In the genomic region with DNA sequence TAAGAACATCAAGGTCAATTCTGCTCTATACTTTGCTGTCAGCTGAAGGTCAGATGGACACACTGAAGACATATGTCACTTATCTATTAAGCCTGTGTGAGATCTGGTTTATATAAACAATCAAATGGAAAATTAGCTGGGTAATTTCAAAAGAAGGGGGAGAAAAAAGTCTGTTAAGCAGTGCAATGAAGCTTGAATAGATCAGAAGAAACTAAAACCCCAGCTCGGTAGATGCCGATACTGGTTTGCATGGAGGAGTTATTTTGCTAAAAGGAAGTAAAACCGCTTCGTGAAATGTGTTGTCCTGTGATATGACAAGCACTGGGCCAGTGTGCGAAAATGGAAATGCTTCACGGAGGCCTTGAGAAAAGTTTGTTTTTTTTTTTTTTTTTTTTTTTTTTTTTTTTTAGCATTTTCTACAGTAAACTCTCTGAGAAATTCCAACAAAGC, we compare ENCODE assay signal across 10 cellular contexts.
DNase-seq lines count a peak whose midpoint lies in the region; ATAC-seq and TF ChIP-seq lines count a peak whose summit lies in the region.
"Had no signal": no experiment of that assay in that cellular context is flagged by ENCODE, and none has a peak within 500 bp of the region (broad histone marks: within the 10 kb centered on the region; RNA-seq: fewer than 3 reads in every experiment).

No MANE protein-coding gene starts in this region.

- H3K4me3 ChIP-seq in brain microvascular endothelial cell (ENCODE audit: low read depth, low read length) (no peak overlapping the region), skeletal muscle tissue (ENCODE audit: low read length in 3 of 3) (peak overlapping the region in 1 of 3 donors; percentile 10), Caco-2 (ENCODE audit: low read depth, low read length) (no peak overlapping the region)
- H3K4me3 ChIP-seq: A549 had no signal

- H3K4me1 ChIP-seq in skeletal muscle tissue (ENCODE audit: control insufficient read depth in 3 of 3, insufficient read depth in 3 of 3, low read length in 3 of 3) (peaks cover 9 to 33% (median 33%) of the 10 kb centered on the region in 3 donors), Caco-2 (no peaks in the 10 kb centered on the region)
- H3K4me1 ChIP-seq: A549 had no signal

- H3K27ac ChIP-seq in brain microvascular endothelial cell (peak overlapping the region; percentile 39), skeletal muscle tissue (ENCODE audit: low read depth, low read length) (peak overlapping the region; percentile 41)
- H3K27ac ChIP-seq: A549 had no signal

- peak; percentile 7 for DNase-seq in activated naive CD4-positive, alpha-beta T cell treated with anti-CD3 and anti-CD28 coated beads for 36 hours
- DNase-seq in activated naive CD4-positive, alpha-beta T cell treated with Interleukin-2 at 50 U/mL for 16 hours: no peak
- DNase-seq in brain microvascular endothelial cell (no peak), DMS 273 (lab: John Stamatoyannopoulos, UW; ENCODE audit: unreplicated experiment) (no peak), Caco-2 (no peak)
- no peak for DNase-seq in T-helper 2 cell treated with Interferon-gamma antibody and Interleukin-4, amounts not matched to agents 5 μg/mL and 100 μg/mL, for 36 hours (ENCODE audit: low spot score)

- in situ Hi-C loops in brain microvascular endothelial cell (cut with HindIII; ENCODE audit: low pct_ligation_motif_present, low sequenced_read_pairs): no loop called here

- H3K9me3 Mint-ChIP-seq in activated naive CD4-positive, alpha-beta T cell treated with anti-CD3 and anti-CD28 coated beads for 36 hours: no peaks in the 10 kb centered on the region
- H3K9me3 Mint-ChIP-seq in Caco-2 (ENCODE audit: unreplicated experiment): no peaks in the 10 kb centered on the region
- H3K9me3 Mint-ChIP-seq in T-helper 2 cell treated with Interferon-gamma antibody and Interleukin-4, amounts not matched to agents 5 μg/mL and 100 μg/mL, for 36 hours: no peaks in the 10 kb centered on the region
- H3K9me3 Mint-ChIP-seq: T-cell had no signal

- no TSS peak for BruUV-seq in Caco-2 (replicated peaks; lab: Mats Ljungman, UMichigan)

- POLR2A ChIA-PET in Caco-2 (lab: Charles Lee): no interaction called here

- H3K27me3 Mint-ChIP-seq in activated naive CD4-positive, alpha-beta T cell treated with anti-CD3 and anti-CD28 coated beads for 36 hours (ENCODE audit: low read depth): peaks cover 10% of the 10 kb centered on the region
- no peaks in the 10 kb centered on the region for H3K27me3 Mint-ChIP-seq in Caco-2 (ENCODE audit: insufficient read depth, unreplicated experiment)
- peaks cover 16% of the 10 kb centered on the region for H3K27me3 Mint-ChIP-seq in T-helper 2 cell treated with Interferon-gamma antibody and Interleukin-4, amounts not matched to agents 5 μg/mL and 100 μg/mL, for 36 hours (ENCODE audit: low read depth)

- CTCF ChIA-PET in activated naive CD4-positive, alpha-beta T cell treated with anti-CD3 and anti-CD28 coated beads for 36 hours (lab: Charles Lee): interaction anchor here (0.7 kb wide), 1 partner anchor 351 kb away, joined by 3 read pairs; no protein-coding TSS in a partner anchor
- CTCF ChIA-PET in Caco-2 (lab: Charles Lee): no interaction called here

- H3K9me3 ChIP-seq in skeletal muscle tissue (ENCODE audit: control insufficient read depth in 3 of 3, low read length in 3 of 3): no peaks in the 10 kb centered on the region
- H3K9me3 ChIP-seq in Caco-2: no peaks in the 10 kb centered on the region
- H3K9me3 ChIP-seq: A549 had no signal

- peak; percentile 56 for ATAC-seq in HG03442 (IDR thresholded peaks at IDR 0.05; ENCODE audit: unreplicated experiment)
- ATAC-seq: A549 had no signal

- peaks cover 4% of the 10 kb centered on the region for H3K4me1 Mint-ChIP-seq in activated naive CD4-positive, alpha-beta T cell treated with anti-CD3 and anti-CD28 coated beads for 36 hours (ENCODE audit: low read depth)
- H3K4me1 Mint-ChIP-seq in Caco-2 (ENCODE audit: low read depth, unreplicated experiment): no peaks in the 10 kb centered on the region
- H3K4me1 Mint-ChIP-seq in T-helper 2 cell treated with Interferon-gamma antibody and Interleukin-4, amounts not matched to agents 5 μg/mL and 100 μg/mL, for 36 hours (ENCODE audit: low read depth): no peaks in the 10 kb centered on the region

- H3K36me3 ChIP-seq in brain microvascular endothelial cell (replicated peaks) (no peaks in the 10 kb centered on the region), skeletal muscle tissue (ENCODE audit: control insufficient read depth in 3 of 3, insufficient read depth in 3 of 3, low read length in 3 of 3) (peaks cover 6 to 17% (median 14%) of the 10 kb centered on the region in 3 donors), Caco-2 (ENCODE audit: control insufficient read depth, insufficient read depth, low read length) (no peaks in the 10 kb centered on the region)

- H3K9ac ChIP-seq in skeletal muscle tissue (ENCODE audit: low read depth in 1 of 3, low read length in 3 of 3): peak overlapping the region in 1 of 3 donors; percentile 16

- no peak for TF ChIP-seq CTCF in brain microvascular endothelial cell (IDR thresholded peaks at IDR 0.05; ENCODE audit: low read depth, low read length, missing control alignments)
- no peak for TF ChIP-seq CTCF in Caco-2 (IDR thresholded peaks at IDR 0.05; ENCODE audit: insufficient read depth in 1 of 2, low read depth in 1 of 2, low read length in 1 of 2, severe bottlenecking in 1 of 2, unreplicated experiment in 1 of 2)

- no peak overlapping the region for H3K27ac Mint-ChIP-seq in activated naive CD4-positive, alpha-beta T cell treated with anti-CD3 and anti-CD28 coated beads for 36 hours
- H3K27ac Mint-ChIP-seq in Caco-2 (ENCODE audit: unreplicated experiment): no peak overlapping the region
- no peak overlapping the region for H3K27ac Mint-ChIP-seq in T-helper 2 cell treated with Interferon-gamma antibody and Interleukin-4, amounts not matched to agents 5 μg/mL and 100 μg/mL, for 36 hours
- H3K27ac Mint-ChIP-seq: T-cell had no signal

- H3K27me3 ChIP-seq in brain microvascular endothelial cell (replicated peaks): no peaks in the 10 kb centered on the region
- no peaks in the 10 kb centered on the region for H3K27me3 ChIP-seq in skeletal muscle tissue (ENCODE audit: control insufficient read depth in 3 of 3, insufficient read depth in 3 of 3, low read length in 3 of 3)
- no peaks in the 10 kb centered on the region for H3K27me3 ChIP-seq in Caco-2 (replicated peaks; ENCODE audit: control insufficient read depth, insufficient read depth, low read length)

- intact Hi-C loops in activated naive CD4-positive, alpha-beta T cell treated with anti-CD3 and anti-CD28 coated beads for 36 hours (cut with micrococcal nuclease): loop anchor here (5.0 kb wide), 2 partner anchors 98 to 148 kb away; a partner anchor contains a TSS
- intact Hi-C loops in Caco-2 (cut with micrococcal nuclease; ENCODE audit: unreplicated experiment): no loop called here

- no peak overlapping the region for H3K4me3 Mint-ChIP-seq in activated naive CD4-positive, alpha-beta T cell treated with anti-CD3 and anti-CD28 coated beads for 36 hours
- H3K4me3 Mint-ChIP-seq in Caco-2 (ENCODE audit: unreplicated experiment): no peak overlapping the region
- no peak overlapping the region for H3K4me3 Mint-ChIP-seq in T-helper 2 cell treated with Interferon-gamma antibody and Interleukin-4, amounts not matched to agents 5 μg/mL and 100 μg/mL, for 36 hours

- no peaks in the 10 kb centered on the region for H3K36me3 Mint-ChIP-seq in activated naive CD4-positive, alpha-beta T cell treated with anti-CD3 and anti-CD28 coated beads for 36 hours (ENCODE audit: low read depth)
- H3K36me3 Mint-ChIP-seq in Caco-2 (ENCODE audit: insufficient read depth, unreplicated experiment): no peaks in the 10 kb centered on the region
- no peaks in the 10 kb centered on the region for H3K36me3 Mint-ChIP-seq in T-helper 2 cell treated with Interferon-gamma antibody and Interleukin-4, amounts not matched to agents 5 μg/mL and 100 μg/mL, for 36 hours (ENCODE audit: low read depth)
- H3K36me3 Mint-ChIP-seq: T-cell had no signal
